Comparison of ENCODE assay signal across 3 cellular contexts in the genomic region with DNA sequence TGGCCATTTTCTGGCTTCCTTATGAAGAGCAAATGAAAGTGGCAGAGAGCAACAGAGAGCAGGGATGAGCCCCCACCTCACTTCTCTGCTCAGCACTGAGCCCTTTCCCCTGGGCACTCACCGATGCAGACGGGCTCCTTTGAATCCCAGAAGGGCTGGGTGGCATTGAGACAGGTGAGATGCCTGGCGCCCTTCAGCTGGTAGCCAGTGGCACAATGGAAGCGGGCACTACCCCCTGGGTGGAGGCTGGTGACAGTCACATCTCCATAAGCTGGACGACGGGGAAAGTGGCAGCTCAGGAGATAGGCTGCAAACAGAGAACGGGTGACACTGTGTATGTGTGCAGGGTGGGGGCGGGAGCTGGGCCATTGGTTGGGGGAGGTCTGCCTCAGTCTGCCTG.
TF ChIP-seq lines count a peak whose summit lies in the region.

No MANE protein-coding gene starts in this region.

TF ChIP-seq in SK-N-SH, 30 proteins besides CTCF, POLR2A, EP300 and RAD21:
- TF ChIP-seq, protein P1, sequence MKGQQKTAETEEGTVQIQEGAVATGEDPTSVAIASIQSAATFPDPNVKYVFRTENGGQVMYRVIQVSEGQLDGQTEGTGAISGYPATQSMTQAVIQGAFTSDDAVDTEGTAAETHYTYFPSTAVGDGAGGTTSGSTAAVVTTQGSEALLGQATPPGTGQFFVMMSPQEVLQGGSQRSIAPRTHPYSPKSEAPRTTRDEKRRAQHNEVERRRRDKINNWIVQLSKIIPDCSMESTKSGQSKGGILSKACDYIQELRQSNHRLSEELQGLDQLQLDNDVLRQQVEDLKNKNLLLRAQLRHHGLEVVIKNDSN (IDR thresholded peaks at IDR 0.05; ENCODE audit: borderline replicate concordance, low read depth) = no peak
- TF ChIP-seq TEAD4 (IDR thresholded peaks at IDR 0.05; ENCODE audit: borderline replicate concordance, insufficient read depth) (no peak), TCF12 (IDR thresholded peaks at IDR 0.05) (no peak), USF2 (IDR thresholded peaks at IDR 0.05; ENCODE audit: borderline replicate concordance, low read depth, low read length) (no peak), MXI1 (IDR thresholded peaks at IDR 0.05; ENCODE audit: low read depth, low read length) (no peak), EZH2phosphoT487 (IDR thresholded peaks at IDR 0.05; ENCODE audit: borderline replicate concordance, low read depth) (no peak), PBX3 (IDR thresholded peaks at IDR 0.05) (no peak), FOSL2 (IDR thresholded peaks at IDR 0.05; ENCODE audit: borderline replicate concordance, low read depth) (no peak), NRF1 (IDR thresholded peaks at IDR 0.05; ENCODE audit: low read depth, low read length) (no peak)

TF ChIP-seq in SK-N-SH treated with all-trans-retinoic acid at 6 μM for 48 hours, 23 proteins besides CTCF, POLR2A, EP300 and RAD21:
- TF ChIP-seq ZNF565 (CRISPR knock-in tag; conservative IDR thresholded peaks at IDR 0.05; ENCODE audit: low read depth) (no peak), ZFP30 (CRISPR knock-in tag; IDR thresholded peaks at IDR 0.05) (no peak), CSRNP3 (CRISPR knock-in tag; IDR thresholded peaks at IDR 0.05) (no peak), TOX (CRISPR knock-in tag; IDR thresholded peaks at IDR 0.05; ENCODE audit: borderline replicate concordance) (no peak), BACH2 (CRISPR knock-in tag; IDR thresholded peaks at IDR 0.05; ENCODE audit: borderline replicate concordance) (no peak), PPARA (CRISPR knock-in tag; IDR thresholded peaks at IDR 0.05; ENCODE audit: borderline replicate concordance) (no peak), ZNF8 (CRISPR knock-in tag; IDR thresholded peaks at IDR 0.05) (no peak), OSR1 (CRISPR knock-in tag; IDR thresholded peaks at IDR 0.05) (no peak), RARB (CRISPR knock-in tag; IDR thresholded peaks at IDR 0.05) (no peak), GLIS3 (CRISPR knock-in tag; IDR thresholded peaks at IDR 0.05) (no peak), SNAI2 (CRISPR knock-in tag; IDR thresholded peaks at IDR 0.05) (no peak), PATZ1 (CRISPR knock-in tag; IDR thresholded peaks at IDR 0.05; ENCODE audit: borderline replicate concordance) (no peak), ZFP3 (CRISPR knock-in tag; IDR thresholded peaks at IDR 0.05) (no peak), ARNTL (CRISPR knock-in tag; IDR thresholded peaks at IDR 0.05; ENCODE audit: borderline replicate concordance, low read depth) (no peak)
- TF ChIP-seq, protein P2, sequence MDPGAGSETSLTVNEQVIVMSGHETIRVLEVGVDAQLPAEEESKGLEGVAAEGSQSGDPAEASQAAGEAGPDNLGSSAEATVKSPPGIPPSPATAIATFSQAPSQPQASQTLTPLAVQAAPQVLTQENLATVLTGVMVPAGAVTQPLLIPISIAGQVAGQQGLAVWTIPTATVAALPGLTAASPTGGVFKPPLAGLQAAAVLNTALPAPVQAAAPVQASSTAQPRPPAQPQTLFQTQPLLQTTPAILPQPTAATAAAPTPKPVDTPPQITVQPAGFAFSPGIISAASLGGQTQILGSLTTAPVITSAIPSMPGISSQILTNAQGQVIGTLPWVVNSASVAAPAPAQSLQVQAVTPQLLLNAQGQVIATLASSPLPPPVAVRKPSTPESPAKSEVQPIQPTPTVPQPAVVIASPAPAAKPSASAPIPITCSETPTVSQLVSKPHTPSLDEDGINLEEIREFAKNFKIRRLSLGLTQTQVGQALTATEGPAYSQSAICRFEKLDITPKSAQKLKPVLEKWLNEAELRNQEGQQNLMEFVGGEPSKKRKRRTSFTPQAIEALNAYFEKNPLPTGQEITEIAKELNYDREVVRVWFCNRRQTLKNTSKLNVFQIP (CRISPR knock-in tag; IDR thresholded peaks at IDR 0.05; ENCODE audit: borderline replicate concordance, low read depth) = no peak

TF ChIP-seq in H1, 55 proteins besides CTCF, POLR2A, EP300 and RAD21:
- no peak for TF ChIP-seq ZNF274 (IDR thresholded peaks at IDR 0.05; ENCODE audit: borderline replicate concordance, extremely low read depth, low read length)
- no peak for TF ChIP-seq ATF3 (IDR thresholded peaks at IDR 0.05; ENCODE audit: insufficient read depth, low read depth, low read length)
- TF ChIP-seq CTBP2 (IDR thresholded peaks at IDR 0.05; ENCODE audit: borderline replicate concordance, insufficient read depth, insufficient read length, low read length) = no peak
- no peak for TF ChIP-seq FOSL1 (IDR thresholded peaks at IDR 0.05; ENCODE audit: insufficient read depth, low read depth, low read length)
- no peak for TF ChIP-seq RXRA (IDR thresholded peaks at IDR 0.05; ENCODE audit: insufficient read depth, low read depth, low read length)
- no peak for TF ChIP-seq POLR2AphosphoS5 (IDR thresholded peaks at IDR 0.05; ENCODE audit: low read depth, low read length)
- no peak for TF ChIP-seq TCF12 (IDR thresholded peaks at IDR 0.05; ENCODE audit: low read depth, low read length)
- TF ChIP-seq, protein P3, sequence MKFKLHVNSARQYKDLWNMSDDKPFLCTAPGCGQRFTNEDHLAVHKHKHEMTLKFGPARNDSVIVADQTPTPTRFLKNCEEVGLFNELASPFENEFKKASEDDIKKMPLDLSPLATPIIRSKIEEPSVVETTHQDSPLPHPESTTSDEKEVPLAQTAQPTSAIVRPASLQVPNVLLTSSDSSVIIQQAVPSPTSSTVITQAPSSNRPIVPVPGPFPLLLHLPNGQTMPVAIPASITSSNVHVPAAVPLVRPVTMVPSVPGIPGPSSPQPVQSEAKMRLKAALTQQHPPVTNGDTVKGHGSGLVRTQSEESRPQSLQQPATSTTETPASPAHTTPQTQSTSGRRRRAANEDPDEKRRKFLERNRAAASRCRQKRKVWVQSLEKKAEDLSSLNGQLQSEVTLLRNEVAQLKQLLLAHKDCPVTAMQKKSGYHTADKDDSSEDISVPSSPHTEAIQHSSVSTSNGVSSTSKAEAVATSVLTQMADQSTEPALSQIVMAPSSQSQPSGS (IDR thresholded peaks at IDR 0.05; ENCODE audit: low read length) = no peak
- no peak for TF ChIP-seq GTF2F1 (IDR thresholded peaks at IDR 0.05; ENCODE audit: borderline replicate concordance, low read depth, low read length)
- TF ChIP-seq JUN (IDR thresholded peaks at IDR 0.05; ENCODE audit: low read depth, low read length) = no peak
- TF ChIP-seq USF2 (IDR thresholded peaks at IDR 0.05; ENCODE audit: low read length) = no peak
- TF ChIP-seq EGR1 (IDR thresholded peaks at IDR 0.05; ENCODE audit: borderline replicate concordance, low read depth, low read length) = no peak
- TF ChIP-seq CHD2 (IDR thresholded peaks at IDR 0.05; ENCODE audit: low read length) = no peak
- TF ChIP-seq HDAC6 (IDR thresholded peaks at IDR 0.05; ENCODE audit: low read depth, low read length) = no peak
- no peak for TF ChIP-seq MAX (IDR thresholded peaks at IDR 0.05)
- TF ChIP-seq SUZ12 (IDR thresholded peaks at IDR 0.05; ENCODE audit: low read length) = no peak
- no peak for TF ChIP-seq TAF1 (IDR thresholded peaks at IDR 0.05; ENCODE audit: low read depth, low read length)
- no peak for TF ChIP-seq KDM4A (IDR thresholded peaks at IDR 0.05; ENCODE audit: low read depth, low read length, severe bottlenecking)
- no peak for TF ChIP-seq YY1 (IDR thresholded peaks at IDR 0.05; ENCODE audit: low read depth, low read length)
